In the genomic region with DNA sequence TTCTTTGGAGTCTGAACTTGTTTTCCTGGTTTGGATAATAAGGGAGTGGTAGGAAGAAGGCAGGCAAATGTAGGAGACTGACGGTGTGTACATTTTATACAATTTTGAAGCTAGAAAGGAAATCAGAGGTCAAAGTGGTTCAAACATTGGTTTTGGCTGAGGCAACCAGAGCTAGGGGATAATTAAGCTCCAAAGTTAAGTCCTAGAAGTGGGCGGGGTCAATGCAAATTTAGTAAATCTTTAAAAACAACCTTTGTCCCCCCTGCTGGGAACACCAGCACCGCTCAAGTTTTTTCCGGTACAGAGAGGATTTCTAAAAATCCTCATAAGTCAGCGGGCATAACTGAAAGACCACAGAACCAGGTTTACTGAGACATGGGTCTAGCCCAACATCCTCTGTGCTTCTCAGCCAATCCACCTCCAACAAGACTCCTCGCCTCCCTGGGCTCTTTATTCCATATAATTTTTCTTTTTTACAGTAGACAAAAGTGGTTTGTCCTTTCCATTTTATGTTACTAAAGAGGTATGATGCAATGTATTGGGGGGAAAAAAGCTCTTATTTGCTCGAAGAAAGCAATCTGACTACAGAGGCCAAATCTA, we compare ENCODE assay signal across 8 cellular contexts. TPM values are rescaled to one million over a fixed set of nuclear protein-coding genes. Genes with fewer than 3 reads are reported as not detected.
DNase-seq lines count a peak whose midpoint lies in the region; ATAC-seq and TF ChIP-seq lines count a peak whose summit lies in the region.

No MANE protein-coding gene starts in this region.

- TF ChIP-seq POLR2A in GM19099 (IDR thresholded peaks at IDR 0.05; ENCODE audit: extremely low read depth, insufficient read length, low read depth): peak; percentile 51

- H3K27ac Mint-ChIP-seq in dendritic cell treated with granulocyte-macrophage colony-stimulating factor and Interleukin-4, amounts not matched to agents 40 ng/mL and 50 ng/mL, for 4 days: peak overlapping the region; percentile 92
- H3K27ac Mint-ChIP-seq in type B pancreatic cell: peak overlapping the region; percentile 89

- ATAC-seq in RWPE2 (ENCODE audit: low read depth) (no peak), HG03571 (IDR thresholded peaks at IDR 0.05; ENCODE audit: unreplicated experiment) (no peak)

- 0% methylated on average over 4 to 5 of the region's 7 CpGs for WGBS in mesodermal cell (ENCODE audit: insufficient coverage in 2 of 2), 2 experiments

- no peaks in the 10 kb centered on the region for H3K27me3 Mint-ChIP-seq in dendritic cell treated with granulocyte-macrophage colony-stimulating factor and Interleukin-4, amounts not matched to agents 40 ng/mL and 50 ng/mL, for 4 days
- no peaks in the 10 kb centered on the region for H3K27me3 Mint-ChIP-seq in type B pancreatic cell

- peak overlapping the region; percentile 83 for H3K4me3 ChIP-seq in AG10803 (ENCODE audit: low read length)
- H3K4me3 ChIP-seq in RWPE2 (ENCODE audit: severe bottlenecking): peak overlapping the region; percentile 86
- peak overlapping the region; percentile 63 for H3K4me3 ChIP-seq in mesodermal cell (ENCODE audit: extremely low read depth, insufficient read depth, low read length, poor library complexity, severe bottlenecking)

- intact Hi-C loops in dendritic cell treated with granulocyte-macrophage colony-stimulating factor and Interleukin-4, amounts not matched to agents 40 ng/mL and 50 ng/mL, for 4 days (cut with micrococcal nuclease): no loop called here

- H3K4me1 ChIP-seq in RWPE2 (ENCODE audit: insufficient read depth, poor library complexity, severe bottlenecking) (peaks cover 37% of the 10 kb centered on the region), mesodermal cell (ENCODE audit: control insufficient read depth, insufficient read depth, low read length, poor library complexity, severe bottlenecking) (peaks cover 6% of the 10 kb centered on the region)

- H3K9me3 ChIP-seq in RWPE2 (ENCODE audit: severe bottlenecking): no peaks in the 10 kb centered on the region
- no peaks in the 10 kb centered on the region for H3K9me3 ChIP-seq in mesodermal cell (ENCODE audit: control insufficient read depth, low read length)

- no peaks in the 10 kb centered on the region for H3K9me3 Mint-ChIP-seq in dendritic cell treated with granulocyte-macrophage colony-stimulating factor and Interleukin-4, amounts not matched to agents 40 ng/mL and 50 ng/mL, for 4 days
- H3K9me3 Mint-ChIP-seq in type B pancreatic cell: no peaks in the 10 kb centered on the region

- peaks cover 42% of the 10 kb centered on the region for H3K4me1 Mint-ChIP-seq in dendritic cell treated with granulocyte-macrophage colony-stimulating factor and Interleukin-4, amounts not matched to agents 40 ng/mL and 50 ng/mL, for 4 days (ENCODE audit: low read depth)
- peaks cover 38% of the 10 kb centered on the region for H3K4me1 Mint-ChIP-seq in type B pancreatic cell (ENCODE audit: unreplicated experiment)

- H3K4me3 Mint-ChIP-seq in dendritic cell treated with granulocyte-macrophage colony-stimulating factor and Interleukin-4, amounts not matched to agents 40 ng/mL and 50 ng/mL, for 4 days: peak overlapping the region; percentile 87
- peak overlapping the region; percentile 97 for H3K4me3 Mint-ChIP-seq in type B pancreatic cell

- H3K36me3 Mint-ChIP-seq in dendritic cell treated with granulocyte-macrophage colony-stimulating factor and Interleukin-4, amounts not matched to agents 40 ng/mL and 50 ng/mL, for 4 days (ENCODE audit: low read depth): peaks cover 61% of the 10 kb centered on the region
- peaks cover 7% of the 10 kb centered on the region for H3K36me3 Mint-ChIP-seq in type B pancreatic cell

- no peak for TF ChIP-seq CTCF in AG10803 (conservative IDR thresholded peaks at IDR 0.05; ENCODE audit: low read length)
- TF ChIP-seq CTCF in RWPE2 (IDR thresholded peaks at IDR 0.05; ENCODE audit: poor library complexity, severe bottlenecking): no peak
- no peak for TF ChIP-seq CTCF in type B pancreatic cell (conservative IDR thresholded peaks at IDR 0.05)

- H3K27ac ChIP-seq in RWPE2 (ENCODE audit: poor library complexity, severe bottlenecking) (peak overlapping the region; percentile 90), mesodermal cell (ENCODE audit: low read depth, low read length, severe bottlenecking) (peak overlapping the region; percentile 56)

- peaks cover 47% of the 10 kb centered on the region for H3K36me3 ChIP-seq in RWPE2 (ENCODE audit: low read depth)
- H3K36me3 ChIP-seq in mesodermal cell (ENCODE audit: control insufficient read depth, insufficient read depth, low read length): peaks cover 12% of the 10 kb centered on the region

- DNase-seq in AG10803 (ENCODE audit: low read depth): peak; percentile 20
- no peak for DNase-seq in RWPE2 (ENCODE audit: low spot score)
- no peak for DNase-seq in type B pancreatic cell (ENCODE audit: extremely low spot score, unreplicated experiment)
- no peak for DNase-seq in GOT3 (lab: John Stamatoyannopoulos, UW)

- H3K27me3 ChIP-seq in RWPE2 (ENCODE audit: insufficient read depth, poor library complexity, severe bottlenecking): no peaks in the 10 kb centered on the region

RNA-seq across cellular contexts. Expression of a gene that starts 1.7 kb away (rescaled TPM):
- 96.5 TPM for polyA plus RNA-seq in mesodermal cell (2013, experiment 1 of 2)
- polyA plus RNA-seq in mesodermal cell (2013, experiment 2 of 2): 99.0 TPM
- total RNA-seq in type B pancreatic cell (ENCODE audit: low replicate concordance): 123 and 144 TPM in 2 replicates

RNA-seq across cellular contexts. Expression of a gene that starts 2.0 kb away (rescaled TPM):
- polyA plus RNA-seq in mesodermal cell (2013, experiment 1 of 2): 22.3 TPM
- 26.6 TPM for polyA plus RNA-seq in mesodermal cell (2013, experiment 2 of 2)
- total RNA-seq in type B pancreatic cell (ENCODE audit: low replicate concordance): 20.3 and 24.9 TPM in 2 replicates
